ENCODE assay signal across 23 cellular contexts in the genomic region with DNA sequence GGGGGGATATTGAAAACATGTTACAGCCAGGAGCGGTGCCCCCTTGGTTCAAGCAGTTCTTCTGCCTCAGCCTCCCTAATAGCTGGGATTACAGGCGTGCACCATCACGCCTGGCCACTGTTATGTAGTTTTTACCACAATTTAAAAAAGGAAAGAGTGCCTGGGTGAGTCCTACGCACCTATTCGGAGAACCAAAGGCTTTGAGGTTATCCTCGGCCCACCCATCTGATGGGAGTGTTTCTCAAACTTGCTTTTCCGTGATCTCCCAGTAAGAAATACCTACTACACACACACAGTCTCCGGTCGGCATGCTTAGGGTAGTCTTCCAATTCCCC. TPM values are rescaled to one million over a fixed set of nuclear protein-coding genes. Genes with fewer than 3 reads are reported as not detected.
A peak's percentile ranks its signal among the peaks of the same experiment; 100 is the strongest.
DNase-seq lines count a peak whose midpoint lies in the region; ATAC-seq and TF ChIP-seq lines count a peak whose summit lies in the region.
"Had no signal": no experiment of that assay in that cellular context is flagged by ENCODE, and none has a peak within 500 bp of the region (broad histone marks: within the 10 kb centered on the region; RNA-seq: fewer than 3 reads in every experiment).

No MANE protein-coding gene starts in this region.

- no peak overlapping the region for H3K4me2 ChIP-seq in mammary epithelial cell (ENCODE audit: insufficient read depth, low read depth, low read length)
- H3K4me2 ChIP-seq: A549 had no signal

- H4K20me1 ChIP-seq in mammary epithelial cell (ENCODE audit: insufficient read depth, low read length): no peaks in the 10 kb centered on the region

- peaks cover 12% of the 10 kb centered on the region for H3K36me3 ChIP-seq in mammary epithelial cell (ENCODE audit: insufficient read depth, low read length)

- H2AFZ ChIP-seq in mammary epithelial cell (ENCODE audit: low read depth, low read length): no peak overlapping the region

- BruUV-seq in Calu3 (replicated peaks; lab: Mats Ljungman, UMichigan): TSS peak; percentile 9
- BruUV-seq in mammary epithelial cell (replicated peaks; lab: Mats Ljungman, UMichigan): no TSS peak

- no peak overlapping the region for H3K9ac ChIP-seq in mammary epithelial cell (ENCODE audit: insufficient read depth, low read length)

- no peak overlapping the region for H3K4me3 ChIP-seq in mammary epithelial cell (replicated peaks in 1 of 3; ENCODE audit: insufficient read depth in 1 of 3, low read depth in 2 of 3, low read length in 3 of 3)
- H3K4me3 ChIP-seq: A549, esophagus squamous epithelium, prostate gland, skin epidermis, vagina had no signal

- no peak for TF ChIP-seq CTCF in Calu3 (IDR thresholded peaks at IDR 0.05; ENCODE audit: unreplicated experiment)
- no peak for TF ChIP-seq CTCF in mammary epithelial cell (conservative IDR thresholded peaks at IDR 0.05 in 1 of 2, IDR thresholded peaks at IDR 0.05 in 1 of 2; ENCODE audit: extremely low read depth in 1 of 2, insufficient read depth in 1 of 2, low read depth in 1 of 2, low read length in 2 of 2)

- DNase-seq in activated CD4-positive, alpha-beta T cell treated with anti-CD3 and anti-CD28 coated beads, Interleukin-2, amount 10 ng/mL, durations not matched to agents 7 days and 5 days: no peak
- DNase-seq in activated CD4-positive, alpha-beta T cell treated with anti-CD3 and anti-CD28 coated beads, Interleukin-2, amount 50 U/mL, for 4 hours: no peak
- no peak for DNase-seq in Calu3
- no peak for DNase-seq in activated naive CD8-positive, alpha-beta T cell treated with anti-CD3 and anti-CD28 coated beads for 36 hours
- no peak for DNase-seq in natural killer cell treated with Interleukin-12 subunit alpha and Interleukin-12 subunit beta and Interleukin-15 and Interleukin-18, amount 100 ng/mL, for 72 hours (ENCODE audit: low spot score)
- no peak for DNase-seq in DMS79 treated with DMSO at 0.1 percent for 48 hours (lab: John Stamatoyannopoulos, UW)
- DNase-seq in mammary epithelial cell: no peak
- DNase-seq in mesenteric fat pad (ENCODE audit: low spot score): no peak
- DNase-seq: DMS79, esophagus squamous epithelium, HCEC 1CT, mesenchymal stem cell, NCI-H1436, NCI-H2171, NCI-H69, substantia nigra had no signal

- CTCF ChIA-PET in activated CD4-positive, alpha-beta T cell treated with anti-CD3 and anti-CD28 coated beads, Interleukin-2, amount 10 ng/mL, durations not matched to agents 7 days and 5 days (lab: Charles Lee): interaction anchor here (0.6 kb wide), 2 partner anchors 79 to 259 kb away, joined by 3 to 4 read pairs; no protein-coding TSS in a partner anchor
- CTCF ChIA-PET in Calu3 (lab: Charles Lee) (no interaction called here), mammary epithelial cell (lab: Charles Lee; ENCODE audit: low non-redundant PET) (no interaction called here)

- H3K27me3 Mint-ChIP-seq in activated CD4-positive, alpha-beta T cell treated with anti-CD3 and anti-CD28 coated beads, Interleukin-2, amount 10 ng/mL, durations not matched to agents 7 days and 5 days: no peaks in the 10 kb centered on the region
- no peaks in the 10 kb centered on the region for H3K27me3 Mint-ChIP-seq in Calu3 (ENCODE audit: unreplicated experiment)
- no peaks in the 10 kb centered on the region for H3K27me3 Mint-ChIP-seq in activated naive CD8-positive, alpha-beta T cell treated with anti-CD3 and anti-CD28 coated beads for 36 hours
- no peaks in the 10 kb centered on the region for H3K27me3 Mint-ChIP-seq in natural killer cell treated with Interleukin-12 subunit alpha and Interleukin-12 subunit beta and Interleukin-15 and Interleukin-18, amount 100 ng/mL, for 72 hours

- H3K4me1 ChIP-seq in mammary epithelial cell (ENCODE audit: insufficient read depth, low read length): no peaks in the 10 kb centered on the region
- H3K4me1 ChIP-seq: A549, prostate gland, vagina had no signal

- POLR2A ChIA-PET in activated CD4-positive, alpha-beta T cell treated with anti-CD3 and anti-CD28 coated beads, Interleukin-2, amount 10 ng/mL, durations not matched to agents 7 days and 5 days (lab: Charles Lee): no interaction called here

- dilution Hi-C loops in mammary epithelial cell (cut with HindIII; ENCODE audit: low sequenced_read_pairs): no loop called here

- H3K4me3 Mint-ChIP-seq in activated CD4-positive, alpha-beta T cell treated with anti-CD3 and anti-CD28 coated beads, Interleukin-2, amount 10 ng/mL, durations not matched to agents 7 days and 5 days: peak overlapping the region; percentile 68
- H3K4me3 Mint-ChIP-seq in Calu3 (ENCODE audit: low read depth, unreplicated experiment): no peak overlapping the region
- peak overlapping the region; percentile 56 for H3K4me3 Mint-ChIP-seq in activated naive CD8-positive, alpha-beta T cell treated with anti-CD3 and anti-CD28 coated beads for 36 hours
- peak overlapping the region; percentile 78 for H3K4me3 Mint-ChIP-seq in natural killer cell treated with Interleukin-12 subunit alpha and Interleukin-12 subunit beta and Interleukin-15 and Interleukin-18, amount 100 ng/mL, for 72 hours

- peaks cover 45% of the 10 kb centered on the region for H3K36me3 Mint-ChIP-seq in activated CD4-positive, alpha-beta T cell treated with anti-CD3 and anti-CD28 coated beads, Interleukin-2, amount 10 ng/mL, durations not matched to agents 7 days and 5 days (ENCODE audit: low read depth)
- peaks cover 80% of the 10 kb centered on the region for H3K36me3 Mint-ChIP-seq in Calu3 (ENCODE audit: insufficient read depth, unreplicated experiment)
- peaks cover 48% of the 10 kb centered on the region for H3K36me3 Mint-ChIP-seq in activated naive CD8-positive, alpha-beta T cell treated with anti-CD3 and anti-CD28 coated beads for 36 hours
- H3K36me3 Mint-ChIP-seq in natural killer cell treated with Interleukin-12 subunit alpha and Interleukin-12 subunit beta and Interleukin-15 and Interleukin-18, amount 100 ng/mL, for 72 hours: no peaks in the 10 kb centered on the region

- intact Hi-C loops in Calu3 (cut with micrococcal nuclease; ENCODE audit: unreplicated experiment): no loop called here
- intact Hi-C loops in mammary epithelial cell (cut with micrococcal nuclease): no loop called here

- peaks cover 34% of the 10 kb centered on the region for H3K4me1 Mint-ChIP-seq in activated CD4-positive, alpha-beta T cell treated with anti-CD3 and anti-CD28 coated beads, Interleukin-2, amount 10 ng/mL, durations not matched to agents 7 days and 5 days
- no peaks in the 10 kb centered on the region for H3K4me1 Mint-ChIP-seq in Calu3 (ENCODE audit: low read depth, unreplicated experiment)
- H3K4me1 Mint-ChIP-seq in activated naive CD8-positive, alpha-beta T cell treated with anti-CD3 and anti-CD28 coated beads for 36 hours: peaks cover 25% of the 10 kb centered on the region
- H3K4me1 Mint-ChIP-seq in natural killer cell treated with Interleukin-12 subunit alpha and Interleukin-12 subunit beta and Interleukin-15 and Interleukin-18, amount 100 ng/mL, for 72 hours (ENCODE audit: low read depth in 2 of 2): peaks cover 15 to 22% of the 10 kb centered on the region in 2 donors

- H3K9me3 Mint-ChIP-seq in activated CD4-positive, alpha-beta T cell treated with anti-CD3 and anti-CD28 coated beads, Interleukin-2, amount 10 ng/mL, durations not matched to agents 7 days and 5 days: peaks cover 3% of the 10 kb centered on the region
- no peaks in the 10 kb centered on the region for H3K9me3 Mint-ChIP-seq in Calu3 (ENCODE audit: low read depth, unreplicated experiment)
- H3K9me3 Mint-ChIP-seq in activated naive CD8-positive, alpha-beta T cell treated with anti-CD3 and anti-CD28 coated beads for 36 hours: no peaks in the 10 kb centered on the region
- no peaks in the 10 kb centered on the region for H3K9me3 Mint-ChIP-seq in natural killer cell treated with Interleukin-12 subunit alpha and Interleukin-12 subunit beta and Interleukin-15 and Interleukin-18, amount 100 ng/mL, for 72 hours

- no peak overlapping the region for H3K27ac ChIP-seq in mammary epithelial cell (ENCODE audit: insufficient read depth, low read depth, low read length)
- H3K27ac ChIP-seq: A549, C4-2B, esophagus squamous epithelium, prostate gland, skin epidermis, vagina had no signal

- 90% methylated on average over 7 of the region's 9 CpGs for WGBS in mammary epithelial cell (ENCODE audit: low coverage, missing lambda C conversion rate)

- no peaks in the 10 kb centered on the region for H3K9me3 ChIP-seq in mammary epithelial cell (replicated peaks; ENCODE audit: insufficient read depth, low read length)
- H3K9me3 ChIP-seq: A549, esophagus squamous epithelium, prostate gland, vagina had no signal

- no peaks in the 10 kb centered on the region for H3K27me3 ChIP-seq in mammary epithelial cell (ENCODE audit: insufficient read depth, low read length)
- H3K27me3 ChIP-seq: esophagus squamous epithelium, vagina had no signal

- no peaks in the 10 kb centered on the region for H3K79me2 ChIP-seq in mammary epithelial cell (ENCODE audit: insufficient read depth, low read length)

- H3K27ac Mint-ChIP-seq in activated CD4-positive, alpha-beta T cell treated with anti-CD3 and anti-CD28 coated beads, Interleukin-2, amount 10 ng/mL, durations not matched to agents 7 days and 5 days: peak overlapping the region; percentile 92
- H3K27ac Mint-ChIP-seq in Calu3 (ENCODE audit: unreplicated experiment): no peak overlapping the region
- H3K27ac Mint-ChIP-seq in activated naive CD8-positive, alpha-beta T cell treated with anti-CD3 and anti-CD28 coated beads for 36 hours: peak overlapping the region; percentile 88
- H3K27ac Mint-ChIP-seq in natural killer cell treated with Interleukin-12 subunit alpha and Interleukin-12 subunit beta and Interleukin-15 and Interleukin-18, amount 100 ng/mL, for 72 hours: peak overlapping the region; percentile 74 to 75

- no peak for ATAC-seq in natural killer cell treated with Interleukin-12 subunit alpha and Interleukin-12 subunit beta and Interleukin-15 and Interleukin-18, amount 100 ng/mL, for 72 hours

- in situ Hi-C loops in mammary epithelial cell (cut with MboI; ENCODE audit: low sequenced_read_pairs in 2 of 2): no loop called here

RNA-seq across cellular contexts. Expression of gene GP6, which starts 4.2 kb away (rescaled TPM):
- under 1 TPM; 0.19 to 0.52 TPM for total RNA-seq in activated CD4-positive, alpha-beta T cell treated with anti-CD3 and anti-CD28 coated beads, Interleukin-2, amount 10 ng/mL, durations not matched to agents 7 days and 5 days
- 1.3 and 1.9 TPM in 2 replicates for total RNA-seq in Calu3 (2022)
- not detected for total RNA-seq in activated naive CD8-positive, alpha-beta T cell treated with anti-CD3 and anti-CD28 coated beads for 36 hours
- under 1 TPM in 1 of 2 donors, not detected in 1; 0.22 TPM for total RNA-seq in natural killer cell treated with Interleukin-12 subunit alpha and Interleukin-12 subunit beta and Interleukin-15 and Interleukin-18, amount 100 ng/mL, for 72 hours
- under 1 TPM in 1 of 2 donors, not detected in 1; 0.17 TPM for total RNA-seq in mammary epithelial cell
- 0.03 TPM for polyA plus RNA-seq in mammary epithelial cell
- not detected for polyA minus RNA-seq in mammary epithelial cell
- total RNA-seq in mesenteric fat pad: 0.19 TPM
- total RNA-seq: activated CD8-positive, alpha-beta memory T cell treated with anti-CD3 and anti-CD28 coated beads for 36 hours; esophagus squamous epithelium; M059J had no signal

RNA-seq across cellular contexts. Expression of gene RDH13, which starts 20.6 kb away (rescaled TPM):
- 10 to 100 TPM; 15.0 to 15.6 TPM for total RNA-seq in activated CD4-positive, alpha-beta T cell treated with anti-CD3 and anti-CD28 coated beads, Interleukin-2, amount 10 ng/mL, durations not matched to agents 7 days and 5 days
- total RNA-seq in Calu3 (2022) (50.1 and 54.5 TPM in 2 replicates), mammary epithelial cell (10 to 100 TPM; 18.0 to 19.8 TPM), mesenteric fat pad (8.2 TPM)
- total RNA-seq in activated naive CD8-positive, alpha-beta T cell treated with anti-CD3 and anti-CD28 coated beads for 36 hours: 10 to 100 TPM; 21.7 to 24.0 TPM
- 10 to 100 TPM; 13.4 to 31.0 TPM for total RNA-seq in natural killer cell treated with Interleukin-12 subunit alpha and Interleukin-12 subunit beta and Interleukin-15 and Interleukin-18, amount 100 ng/mL, for 72 hours
- 17.0 TPM for polyA plus RNA-seq in mammary epithelial cell
- polyA minus RNA-seq in mammary epithelial cell: 20.5 TPM

RNA-seq across cellular contexts. Expression of gene EPS8L1, which starts 33.4 kb away (rescaled TPM):
- 1 to 10 TPM; 3.2 to 5.5 TPM for total RNA-seq in activated CD4-positive, alpha-beta T cell treated with anti-CD3 and anti-CD28 coated beads, Interleukin-2, amount 10 ng/mL, durations not matched to agents 7 days and 5 days
- 97.3 and 147 TPM in 2 replicates for total RNA-seq in Calu3 (2022)
- total RNA-seq in activated naive CD8-positive, alpha-beta T cell treated with anti-CD3 and anti-CD28 coated beads for 36 hours: 1 to 10 TPM; 1.3 to 1.5 TPM
- total RNA-seq in natural killer cell treated with Interleukin-12 subunit alpha and Interleukin-12 subunit beta and Interleukin-15 and Interleukin-18, amount 100 ng/mL, for 72 hours: 1 to 10 TPM; 1.3 to 8.7 TPM
- total RNA-seq in mammary epithelial cell: 10 to 100 TPM; 63.7 to 68.3 TPM
- polyA plus RNA-seq in mammary epithelial cell: 29.8 TPM
- 23.0 TPM for polyA minus RNA-seq in mammary epithelial cell
- 0.58 TPM for total RNA-seq in mesenteric fat pad

Comparison
In these comparisons a context has a peak if more than half of its experiments do, and no peak if none do; other contexts are left out.
1. RNA of gene EPS8L1, which starts 33.4 kb away (total RNA-seq): 97.3 to 147 TPM in Calu3 and 63.7 to 68.3 TPM in mammary epithelial cell; 1.3 to 8.7 TPM in natural killer cell treated with Interleukin-12 subunit alpha and Interleukin-12 subunit beta and Interleukin-15 and Interleukin-18, amount 100 ng/mL, for 72 hours, 3.2 to 5.5 TPM in activated CD4-positive, alpha-beta T cell treated with anti-CD3 and anti-CD28 coated beads, Interleukin-2, amount 10 ng/mL, durations not matched to agents 7 days and 5 days, 1.3 to 1.5 TPM in activated naive CD8-positive, alpha-beta T cell treated with anti-CD3 and anti-CD28 coated beads for 36 hours and 0.58 TPM in mesenteric fat pad (single experiment); every median in the first group is over 4 times any median in the second.